ENCODE assay signal across 18 cellular contexts in the genomic region with DNA sequence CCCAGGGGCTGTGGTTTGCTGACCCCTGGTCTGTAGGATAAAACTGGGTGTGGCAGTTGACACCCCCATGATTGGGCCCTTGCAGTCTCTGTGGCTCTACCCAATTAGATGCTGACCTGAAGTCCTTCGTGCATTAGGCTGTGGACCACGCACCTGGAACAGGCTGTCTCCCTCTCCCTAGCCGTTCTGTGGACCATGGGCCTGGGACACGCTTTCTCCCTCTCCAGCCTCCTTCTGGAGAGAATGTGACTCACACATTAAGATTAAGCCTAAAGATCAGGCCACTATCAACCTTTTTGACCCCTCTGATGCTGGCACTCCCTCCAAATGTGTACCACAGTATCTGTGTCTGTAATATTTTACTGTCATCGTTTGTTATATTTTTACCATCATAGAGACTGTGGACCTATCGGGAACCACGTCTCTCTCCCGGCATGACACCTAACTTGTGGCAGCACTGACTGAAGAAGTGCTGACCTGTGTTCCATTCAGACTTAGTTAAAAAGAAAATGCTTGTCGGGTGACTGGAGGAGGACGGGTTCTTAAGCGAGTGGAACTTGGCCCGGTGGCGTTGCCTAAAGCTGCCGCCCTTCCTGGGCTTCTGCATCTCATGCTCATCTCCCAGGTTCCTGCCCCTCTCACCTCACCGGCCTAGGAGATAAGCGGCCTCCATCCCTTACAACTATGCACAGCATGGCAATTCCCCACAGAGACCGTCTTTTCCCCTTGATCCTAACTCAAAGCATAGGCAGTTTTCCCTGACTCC.
DNase-seq lines count a peak whose midpoint lies in the region; ATAC-seq and TF ChIP-seq lines count a peak whose summit lies in the region.
"Had no signal": no experiment of that assay in that cellular context is flagged by ENCODE, and none has a peak within 500 bp of the region (broad histone marks: within the 10 kb centered on the region; RNA-seq: fewer than 3 reads in every experiment).

No MANE protein-coding gene starts in this region.

- H3K79me2 ChIP-seq in DND-41 (ENCODE audit: insufficient read depth, low read length): no peaks in the 10 kb centered on the region
- no peaks in the 10 kb centered on the region for H3K79me2 ChIP-seq in parathyroid adenoma

- H3K27me3 Mint-ChIP-seq in activated CD8-positive, alpha-beta memory T cell treated with anti-CD3 and anti-CD28 coated beads, Interleukin-2, amount 10 ng/mL, durations not matched to agents 7 days and 5 days: peaks cover 4% of the 10 kb centered on the region
- peaks cover 3% of the 10 kb centered on the region for H3K27me3 Mint-ChIP-seq in endodermal cell (ENCODE audit: insufficient read depth)

- H3K27me3 ChIP-seq in DND-41 (ENCODE audit: insufficient read depth, low read length, poor library complexity) (no peaks in the 10 kb centered on the region), endodermal cell (ENCODE audit: control insufficient read depth, insufficient read depth, low read length, poor library complexity, severe bottlenecking) (no peaks in the 10 kb centered on the region), parathyroid adenoma (ENCODE audit: control insufficient read depth, insufficient read depth, low read length) (no peaks in the 10 kb centered on the region)
- H3K27me3 ChIP-seq: BE2C had no signal

- no peak for TF ChIP-seq CTCF in DND-41 (IDR thresholded peaks at IDR 0.05; ENCODE audit: borderline replicate concordance, extremely low read depth, low read length, poor library complexity, severe bottlenecking)
- peak; percentile 55 for TF ChIP-seq CTCF in endodermal cell (conservative IDR thresholded peaks at IDR 0.05)
- no peak for TF ChIP-seq CTCF in parathyroid adenoma (IDR thresholded peaks at IDR 0.05)

- peaks cover 5% of the 10 kb centered on the region for H3K4me1 Mint-ChIP-seq in activated CD8-positive, alpha-beta memory T cell treated with anti-CD3 and anti-CD28 coated beads, Interleukin-2, amount 10 ng/mL, durations not matched to agents 7 days and 5 days
- peaks cover 24% of the 10 kb centered on the region for H3K4me1 Mint-ChIP-seq in endodermal cell

- no peak for ATAC-seq in activated CD8-positive, alpha-beta memory T cell treated with anti-CD3 and anti-CD28 coated beads, Interleukin-2, amount 10 ng/mL, durations not matched to agents 7 days and 5 days
- ATAC-seq in DND-41 (ENCODE audit: insufficient read depth, low read depth) (no peak), HG03025 (IDR thresholded peaks at IDR 0.05; ENCODE audit: low FRiP score, unreplicated experiment) (no peak)
- ATAC-seq: GM12878, HCT116 had no signal

- no peak overlapping the region for H3K27ac Mint-ChIP-seq in activated CD8-positive, alpha-beta memory T cell treated with anti-CD3 and anti-CD28 coated beads, Interleukin-2, amount 10 ng/mL, durations not matched to agents 7 days and 5 days
- H3K27ac Mint-ChIP-seq in endodermal cell: no peak overlapping the region

- no peak overlapping the region for H3K9ac ChIP-seq in DND-41 (ENCODE audit: low read depth, low read length)
- H3K9ac ChIP-seq in endodermal cell (ENCODE audit: extremely low read depth, low read length, poor library complexity, severe bottlenecking): no peak overlapping the region
- no peak overlapping the region for H3K9ac ChIP-seq in parathyroid adenoma
- H3K9ac ChIP-seq: GM23248 had no signal

- H3K4me2 ChIP-seq in DND-41 (ENCODE audit: insufficient read depth, low read length): no peak overlapping the region
- H3K4me2 ChIP-seq in parathyroid adenoma (ENCODE audit: low read length): no peak overlapping the region

- H3K36me3 Mint-ChIP-seq in activated CD8-positive, alpha-beta memory T cell treated with anti-CD3 and anti-CD28 coated beads, Interleukin-2, amount 10 ng/mL, durations not matched to agents 7 days and 5 days: peaks cover 2% of the 10 kb centered on the region
- no peaks in the 10 kb centered on the region for H3K36me3 Mint-ChIP-seq in endodermal cell (ENCODE audit: low read depth)

- H3K36me3 ChIP-seq in DND-41 (ENCODE audit: insufficient read depth, low read length) (no peaks in the 10 kb centered on the region), endodermal cell (ENCODE audit: control insufficient read depth, insufficient read depth, low read length) (no peaks in the 10 kb centered on the region), parathyroid adenoma (ENCODE audit: control insufficient read depth, insufficient read depth, low read length) (no peaks in the 10 kb centered on the region)
- H3K36me3 ChIP-seq: BE2C had no signal

- H3K27ac ChIP-seq in DND-41 (ENCODE audit: low read length) (no peak overlapping the region), endodermal cell (ENCODE audit: low read depth, low read length) (no peak overlapping the region), parathyroid adenoma (peak overlapping the region; percentile 53)
- H3K27ac ChIP-seq: GM23248 had no signal

- H3K4me1 ChIP-seq in DND-41 (ENCODE audit: insufficient read depth, low read length): peaks cover 32% of the 10 kb centered on the region
- H3K4me1 ChIP-seq in endodermal cell (ENCODE audit: control insufficient read depth, insufficient read depth, low read length): no peaks in the 10 kb centered on the region
- peaks cover 10% of the 10 kb centered on the region for H3K4me1 ChIP-seq in parathyroid adenoma

- WGBS in endodermal cell (ENCODE audit: insufficient coverage in 1 of 2, insufficient read length in 1 of 2), 2 experiments: 85 to 90% methylated on average over 11 to 17 of the region's 17 CpGs

- H3K9me3 Mint-ChIP-seq in activated CD8-positive, alpha-beta memory T cell treated with anti-CD3 and anti-CD28 coated beads, Interleukin-2, amount 10 ng/mL, durations not matched to agents 7 days and 5 days (ENCODE audit: low read depth): peaks cover 9% of the 10 kb centered on the region
- H3K9me3 Mint-ChIP-seq in endodermal cell: peaks cover 25% of the 10 kb centered on the region

- no peak overlapping the region for H3K4me3 ChIP-seq in DND-41 (ENCODE audit: low read depth in 1 of 2, low read length in 2 of 2)
- no peak overlapping the region for H3K4me3 ChIP-seq in endodermal cell (ENCODE audit: low read length)
- H3K4me3 ChIP-seq in parathyroid adenoma (ENCODE audit: low read depth, low read length): no peak overlapping the region
- H3K4me3 ChIP-seq: GM12878, GM23248 had no signal

- no peak overlapping the region for H3K4me3 Mint-ChIP-seq in activated CD8-positive, alpha-beta memory T cell treated with anti-CD3 and anti-CD28 coated beads, Interleukin-2, amount 10 ng/mL, durations not matched to agents 7 days and 5 days
- H3K4me3 Mint-ChIP-seq in endodermal cell: no peak overlapping the region

- peak; percentile 21 for DNase-seq in activated CD8-positive, alpha-beta memory T cell treated with anti-CD3 and anti-CD28 coated beads, Interleukin-2, amount 10 ng/mL, durations not matched to agents 7 days and 5 days
- no peak for DNase-seq in activated CD8-positive, alpha-beta memory T cell treated with anti-CD3 and anti-CD28 coated beads, Interleukin-2, amount 50 U/mL, for 48 hours
- no peak for DNase-seq in DND-41
- DNase-seq in endodermal cell: peak; percentile 35
- DNase-seq in retina: no peak
- DNase-seq: DMS153, GM23248, MV-4-11, NCI-H1694 treated with DMSO at 0.1 percent for 48 hours, NCI-H2107, NCI-H510A treated with DMSO at 0.1 percent for 48 hours, NCI-H774, SHP77 treated with DMSO at 0.1 percent for 48 hours had no signal

- no peaks in the 10 kb centered on the region for H4K20me1 ChIP-seq in DND-41 (ENCODE audit: insufficient read depth, low read length)

- H2AFZ ChIP-seq in DND-41 (ENCODE audit: low read depth, low read length) (0 out of 2 replicates have a peak overlapping the region, but pooled peaks have one; percentile 15), parathyroid adenoma (peak overlapping the region; percentile 86)
- H2AFZ ChIP-seq: GM23248 had no signal

- peaks cover 12% of the 10 kb centered on the region for H3K9me3 ChIP-seq in DND-41 (ENCODE audit: insufficient read depth, low read length, severe bottlenecking)
- peaks cover 10% of the 10 kb centered on the region for H3K9me3 ChIP-seq in endodermal cell (ENCODE audit: control insufficient read depth, low read length)
- H3K9me3 ChIP-seq in parathyroid adenoma (ENCODE audit: control insufficient read depth, low read length): no peaks in the 10 kb centered on the region
- H3K9me3 ChIP-seq: BE2C had no signal

- CTCF ChIA-PET in activated CD8-positive, alpha-beta memory T cell treated with anti-CD3 and anti-CD28 coated beads, Interleukin-2, amount 10 ng/mL, durations not matched to agents 7 days and 5 days (lab: Charles Lee): interaction anchor here (1.2 kb wide), 1 partner anchor 39 kb away, joined by 3 read pairs; no protein-coding TSS in a partner anchor

Comparison
In these comparisons a context has a peak if more than half of its experiments do, and no peak if none do; other contexts are left out.
1. DNase-seq: peak in activated CD8-positive, alpha-beta memory T cell treated with anti-CD3 and anti-CD28 coated beads, Interleukin-2, amount 10 ng/mL, durations not matched to agents 7 days and 5 days (single experiment) and endodermal cell (single experiment); none in activated CD8-positive, alpha-beta memory T cell treated with anti-CD3 and anti-CD28 coated beads, Interleukin-2, amount 50 U/mL, for 48 hours (single experiment), DND-41 (single experiment) and retina (single experiment).